16 cellular contexts compared by ENCODE assay signal in genomic region chr22:42622061-42622710, GRCh38. TPM values are rescaled to one million over a fixed set of nuclear protein-coding genes. Genes with fewer than 3 reads are reported as not detected.
DNase-seq lines count a peak whose midpoint lies in the region; ATAC-seq and TF ChIP-seq lines count a peak whose summit lies in the region.
"Had no signal": no experiment of that assay in that cellular context is flagged by ENCODE, and none has a peak within 500 bp of the region (broad histone marks: within the 10 kb centered on the region; RNA-seq: fewer than 3 reads in every experiment).

No MANE protein-coding gene starts in this region.

- H3K79me2 ChIP-seq in H9 (ENCODE audit: insufficient read depth, low read length) (no peaks in the 10 kb centered on the region), PC-3 (ENCODE audit: low read length) (no peaks in the 10 kb centered on the region)

- no peak overlapping the region for H2BK20ac ChIP-seq in H9 (ENCODE audit: low read depth, low read length, poor library complexity, severe bottlenecking)

- no peaks in the 10 kb centered on the region; the same call in 1 of the 2 replicates for H3K27me3 Mint-ChIP-seq in H9 (ENCODE audit: low read depth)
- H3K27me3 Mint-ChIP-seq: activated naive CD8-positive, alpha-beta T cell treated with anti-CD3 and anti-CD28 coated beads for 36 hours; naive thymus-derived CD8-positive, alpha-beta T cell had no signal

- H3K27ac ChIP-seq in H9 (ENCODE audit: insufficient read length, low read depth, low read length) (no peak overlapping the region), mesenchymal stem cell (ENCODE audit: low read length, poor library complexity, severe bottlenecking) (peak overlapping the region; percentile 7), thyroid gland (peak overlapping the region in 2 of 3 donors; percentile 35 to 67), brain microvascular endothelial cell (no peak overlapping the region), PC-3 (ENCODE audit: low read length) (no peak overlapping the region)
- H3K27ac ChIP-seq: cardiac muscle cell, lower lobe of right lung had no signal

- in situ Hi-C loops in brain microvascular endothelial cell (cut with HindIII; ENCODE audit: low pct_ligation_motif_present, low sequenced_read_pairs), result no loop called here

- no peaks in the 10 kb centered on the region for H3K4me1 ChIP-seq in H9 (ENCODE audit: insufficient read depth, low read length)
- H3K4me1 ChIP-seq in mesenchymal stem cell (ENCODE audit: control insufficient read depth, insufficient read depth, low read depth, low read length), result peaks cover 47% of the 10 kb centered on the region
- peaks cover 8 to 27% of the 10 kb centered on the region in 2 donors for H3K4me1 ChIP-seq in thyroid gland
- peaks cover 15% of the 10 kb centered on the region for H3K4me1 ChIP-seq in PC-3 (ENCODE audit: insufficient read depth, low read length)
- H3K4me1 ChIP-seq: BE2C had no signal

- H3T11ph ChIP-seq in H9 (ENCODE audit: low read length), result no peak overlapping the region

- no peak overlapping the region for H2BK5ac ChIP-seq in H9 (ENCODE audit: insufficient read length, low read length)
- no peak overlapping the region for H2BK5ac ChIP-seq in mesenchymal stem cell (ENCODE audit: low read depth, low read length, poor library complexity, severe bottlenecking)

- intact Hi-C loops in thyroid gland (cut with DNase I) (no loop called here), PC-3 (cut with micrococcal nuclease) (no loop called here)

- no peaks in the 10 kb centered on the region for H4K20me1 ChIP-seq in H9 (ENCODE audit: control insufficient read depth, insufficient read depth, insufficient read length)
- H4K20me1 ChIP-seq in PC-3 (ENCODE audit: low read length), result no peaks in the 10 kb centered on the region

- H2BK120ac ChIP-seq in H9 (ENCODE audit: low read depth, low read length, poor library complexity, severe bottlenecking), result no peak overlapping the region
- no peak overlapping the region for H2BK120ac ChIP-seq in mesenchymal stem cell (ENCODE audit: low read depth, low read length)

- POLR2A ChIA-PET in PC-3 (lab: Charles Lee; ENCODE audit: unreplicated experiment), result no interaction called here

- no peak overlapping the region for H3K9ac ChIP-seq in H9 (ENCODE audit: extremely low read depth, insufficient read length, low read length)
- H3K9ac ChIP-seq in mesenchymal stem cell (ENCODE audit: low read length), result peak overlapping the region; percentile 47
- no peak overlapping the region for H3K9ac ChIP-seq in PC-3 (ENCODE audit: low read length)

- no peak overlapping the region for H3K18ac ChIP-seq in H9 (ENCODE audit: insufficient read length, low read depth, low read length)
- H3K18ac ChIP-seq in mesenchymal stem cell (ENCODE audit: low read depth in 1 of 2, low read length in 2 of 2), result no peak overlapping the region

- TF ChIP-seq POLR2A in thyroid gland (IDR thresholded peaks at IDR 0.05), result no peak

- no peaks in the 10 kb centered on the region for H3K27me3 ChIP-seq in H9 (ENCODE audit: insufficient read depth, low read length)
- H3K27me3 ChIP-seq in mesenchymal stem cell (ENCODE audit: control insufficient read depth in 1 of 2, insufficient read depth in 1 of 2, low read length in 2 of 2), result no peaks in the 10 kb centered on the region
- no peaks in the 10 kb centered on the region for H3K27me3 ChIP-seq in thyroid gland
- no peaks in the 10 kb centered on the region for H3K27me3 ChIP-seq in brain microvascular endothelial cell (replicated peaks)
- no peaks in the 10 kb centered on the region for H3K27me3 ChIP-seq in PC-3 (ENCODE audit: low read length)
- H3K27me3 ChIP-seq: BE2C, cardiac muscle cell, Peyer's patch had no signal

- no TSS peak for BruUV-seq in PC-3 (replicated peaks; lab: Mats Ljungman, UMichigan)

- H3K9me3 ChIP-seq in H9 (ENCODE audit: control insufficient read depth, low read depth, low read length) (no peaks in the 10 kb centered on the region), mesenchymal stem cell (ENCODE audit: control insufficient read depth, low read length) (no peaks in the 10 kb centered on the region), thyroid gland (no peaks in the 10 kb centered on the region), PC-3 (ENCODE audit: low read length) (no peaks in the 10 kb centered on the region)
- H3K9me3 ChIP-seq: BE2C, lower lobe of right lung, Peyer's patch had no signal

- no peaks in the 10 kb centered on the region for H3K9me3 Mint-ChIP-seq in H9
- H3K9me3 Mint-ChIP-seq: activated naive CD8-positive, alpha-beta T cell treated with anti-CD3 and anti-CD28 coated beads for 36 hours; naive thymus-derived CD8-positive, alpha-beta T cell had no signal

- DNase-seq in H9 (no peak), amniotic epithelial cell (ENCODE audit: low read depth) (peak; percentile 30), mesenchymal stem cell (no peak), thyroid gland (no peak), brain microvascular endothelial cell (no peak), PC-3 (no peak)
- DNase-seq: DMS153, NCI-H2107, NCI-H774 had no signal

- H2AFZ ChIP-seq in H9 (ENCODE audit: low read length) (no peak overlapping the region), mesenchymal stem cell (ENCODE audit: low read depth, low read length) (no peak overlapping the region), PC-3 (ENCODE audit: low read length) (no peak overlapping the region)

- peaks cover 61 to 62% of the 10 kb centered on the region in 2 experiments for H3K36me3 ChIP-seq in mesenchymal stem cell (ENCODE audit: control insufficient read depth in 1 of 2, insufficient read depth in 2 of 2, low read depth in 1 of 2, low read length in 2 of 2)
- peaks cover 24 to 28% of the 10 kb centered on the region in 2 donors for H3K36me3 ChIP-seq in thyroid gland
- peaks cover 48% of the 10 kb centered on the region for H3K36me3 ChIP-seq in brain microvascular endothelial cell (replicated peaks)
- no peaks in the 10 kb centered on the region for H3K36me3 ChIP-seq in PC-3 (ENCODE audit: low read depth, low read length)

- no peaks in the 10 kb centered on the region for H3K23me2 ChIP-seq in H9 (ENCODE audit: insufficient read length, low read depth, low read length, poor library complexity, severe bottlenecking)

- H3F3A ChIP-seq in PC-3 (ENCODE audit: low read length, unreplicated experiment), result no peaks in the 10 kb centered on the region

- no peak for ATAC-seq in GM21381 (IDR thresholded peaks at IDR 0.05; ENCODE audit: unreplicated experiment)
- no peak for ATAC-seq in PC-3

- H4K5ac ChIP-seq in H9 (ENCODE audit: insufficient read length, low read depth, low read length), result no peak overlapping the region

- peak overlapping the region in 2 of 3 experiments; percentile 61 to 90; a peak in 2 of 7 replicates for H3K27ac Mint-ChIP-seq in H9

- TF ChIP-seq CTCF in H9 (conservative IDR thresholded peaks at IDR 0.05) (no peak), thyroid gland (IDR thresholded peaks at IDR 0.05) (no peak), brain microvascular endothelial cell (IDR thresholded peaks at IDR 0.05; ENCODE audit: low read depth, low read length, missing control alignments) (no peak), PC-3 (conservative IDR thresholded peaks at IDR 0.05; ENCODE audit: low read depth, low read length) (no peak)

- no peaks in the 10 kb centered on the region for H3K9me2 ChIP-seq in PC-3 (replicated peaks; ENCODE audit: low read length)

- H2AK5ac ChIP-seq in H9 (ENCODE audit: insufficient read length, low read length) (no peak overlapping the region), mesenchymal stem cell (ENCODE audit: low read length, severe bottlenecking) (no peak overlapping the region)

- H2BK15ac ChIP-seq in H9 (ENCODE audit: low read depth, low read length), result no peak overlapping the region
- H2BK15ac ChIP-seq in mesenchymal stem cell (ENCODE audit: low read depth, poor library complexity, severe bottlenecking), result no peak overlapping the region

- H3K4me2 ChIP-seq in H9 (ENCODE audit: insufficient read depth, insufficient read length, low read length), result no peak overlapping the region
- no peak overlapping the region for H3K4me2 ChIP-seq in mesenchymal stem cell (ENCODE audit: low read length, poor library complexity, severe bottlenecking)
- no peak overlapping the region for H3K4me2 ChIP-seq in PC-3 (ENCODE audit: low read length)

- no peak overlapping the region for H3K4me3 Mint-ChIP-seq in H9
- H3K4me3 Mint-ChIP-seq: activated naive CD8-positive, alpha-beta T cell treated with anti-CD3 and anti-CD28 coated beads for 36 hours; naive thymus-derived CD8-positive, alpha-beta T cell had no signal

- H3K23ac ChIP-seq in H9 (ENCODE audit: insufficient read length, low read depth, low read length) (no peak overlapping the region), mesenchymal stem cell (ENCODE audit: low read length in 2 of 2) (no peak overlapping the region)

- H3K14ac ChIP-seq in H9 (ENCODE audit: insufficient read depth, low read length) (no peak overlapping the region), mesenchymal stem cell (ENCODE audit: low read length in 2 of 2) (no peak overlapping the region)

- no peak overlapping the region for H2BK12ac ChIP-seq in H9 (ENCODE audit: insufficient read length, low read depth, low read length)
- no peak overlapping the region for H2BK12ac ChIP-seq in mesenchymal stem cell (ENCODE audit: low read length in 2 of 2)

- no CpG with 5 or more reads among the region's 20 CpGs for WGBS in H9 (ENCODE audit: extremely low coverage, insufficient read length, low lambda C conversion rate)
- WGBS in mesenchymal stem cell, result 91% methylated on average over 18 of the region's 20 CpGs
- 89 to 95% methylated on average over 9 to 12 of the region's 20 CpGs for WGBS in thyroid gland, 2 donors

- H4K91ac ChIP-seq in H9 (ENCODE audit: insufficient read length, low read depth, low read length) (no peak overlapping the region), mesenchymal stem cell (ENCODE audit: low read length) (no peak overlapping the region)

- H4K8ac ChIP-seq in H9 (replicated peaks; ENCODE audit: insufficient read length, low read depth, low read length) (no peak overlapping the region), mesenchymal stem cell (ENCODE audit: low read length) (no peak overlapping the region)

- H3K4me1 Mint-ChIP-seq in H9, result peaks cover 12 to 17% of the 10 kb centered on the region in 2 experiments

- H3K79me1 ChIP-seq in H9 (ENCODE audit: insufficient read depth, low read depth, low read length, poor library complexity, severe bottlenecking) (no peaks in the 10 kb centered on the region), mesenchymal stem cell (replicated peaks; ENCODE audit: low read length, poor library complexity, severe bottlenecking) (peaks cover 35% of the 10 kb centered on the region)

- CTCF ChIA-PET in PC-3 (lab: Charles Lee), result interaction anchor here (0.6 to 1.0 kb wide), 2 partner anchors 198 to 457 kb away, joined by 3 read pairs; no protein-coding TSS in a partner anchor

- peaks cover 3 to 30% (median 17%) of the 10 kb centered on the region in 3 experiments for H3K36me3 Mint-ChIP-seq in H9 (ENCODE audit: insufficient read depth in 1 of 3, low read depth in 3 of 3)

- H3K4ac ChIP-seq in H9 (ENCODE audit: low read depth, low read length) (no peak overlapping the region), mesenchymal stem cell (ENCODE audit: low read depth in 1 of 2, low read length in 2 of 2) (no peak overlapping the region)

- H3K4me3 ChIP-seq in mesenchymal stem cell (ENCODE audit: insufficient read depth in 1 of 2, low read depth in 1 of 2, low read length in 2 of 2) (no peak overlapping the region), thyroid gland (replicated peaks in 1 of 3) (no peak overlapping the region), brain microvascular endothelial cell (ENCODE audit: low read depth, low read length) (no peak overlapping the region), PC-3 (ENCODE audit: low read length) (no peak overlapping the region)
- H3K4me3 ChIP-seq: cardiac muscle cell, lower lobe of right lung, Peyer's patch had no signal

- no peak overlapping the region for H3K56ac ChIP-seq in H9 (ENCODE audit: insufficient read length, low read depth, low read length)

RNA-seq across cellular contexts. Expression of gene POLDIP3, which starts 7.5 kb away (rescaled TPM):
- total RNA-seq in H9 (2021), result 90.8 and 91.6 TPM in 2 replicates
- 26.3 TPM for polyA plus RNA-seq in mesenchymal stem cell (2013, experiment 1 of 2)
- polyA plus RNA-seq in mesenchymal stem cell (2013, experiment 2 of 2), result 25.3 TPM
- total RNA-seq in thyroid gland, result 10 to 100 TPM; 46.1 to 55.4 (median 49.8) TPM
- 32.4 and 47.2 TPM in 2 replicates for total RNA-seq in PC-3 (2014; rRNA removed)

RNA-seq across cellular contexts. Expression of gene ATP5MGL, which starts 18.2 kb away (rescaled TPM):
- total RNA-seq in H9 (2021) (0.48 and 0.68 TPM in 2 replicates), thyroid gland (not detected), PC-3 (2014; rRNA removed) (not detected in 2 replicates)
- not detected for polyA plus RNA-seq in mesenchymal stem cell (2013, experiment 1 of 2)
- not detected for polyA plus RNA-seq in mesenchymal stem cell (2013, experiment 2 of 2)
- total RNA-seq: Peyer's patch had no signal

RNA-seq across cellular contexts. Expression of gene CYB5R3, which starts 27.0 kb away (rescaled TPM):
- total RNA-seq in H9 (2021), result 97.4 and 99.7 TPM in 2 replicates
- polyA plus RNA-seq in mesenchymal stem cell (2013, experiment 1 of 2), result 390 TPM
- polyA plus RNA-seq in mesenchymal stem cell (2013, experiment 2 of 2), result 388 TPM
- 100 to 1,000 TPM in 1 of 4 donors, 10 to 100 TPM in 3; 52.6 to 120 (median 75.5) TPM for total RNA-seq in thyroid gland
- 64.2 and 73.3 TPM in 2 replicates for total RNA-seq in PC-3 (2014; rRNA removed)

Comparison
In these comparisons a context has a peak if more than half of its experiments do, and no peak if none do; other contexts are left out.
1. H3K27ac ChIP-seq: peak in mesenchymal stem cell (single experiment) and thyroid gland (2 of 3); none in H9 (single experiment), brain microvascular endothelial cell (single experiment) and PC-3 (single experiment).